Comparison of ENCODE assay signal across 8 cellular contexts in genomic region chr7:42931447-42931833, GRCh38. TPM values are rescaled to one million over a fixed set of nuclear protein-coding genes. Genes with fewer than 3 reads are reported as not detected.
DNase-seq lines count a peak whose midpoint lies in the region; ATAC-seq and TF ChIP-seq lines count a peak whose summit lies in the region.

No MANE protein-coding gene starts in this region.

- H3K27ac ChIP-seq in breast epithelium, result peak overlapping the region; percentile 86 to 88

- TF ChIP-seq POLR2A in breast epithelium (IDR thresholded peaks at IDR 0.05), result no peak

- no peak for TF ChIP-seq CTCF in AG09309 (IDR thresholded peaks at IDR 0.05; ENCODE audit: control insufficient read depth, insufficient read depth, low read depth, low read length, missing control alignments)
- no peak for TF ChIP-seq CTCF in breast epithelium (IDR thresholded peaks at IDR 0.05)

- H3K27me3 ChIP-seq in breast epithelium (no peaks in the 10 kb centered on the region), mucosa of stomach (ENCODE audit: control insufficient read depth, insufficient read depth, low read length) (no peaks in the 10 kb centered on the region)

- H3K4me1 ChIP-seq in breast epithelium (peaks cover 5 to 8% of the 10 kb centered on the region in 2 donors), mucosa of stomach (ENCODE audit: control insufficient read depth, insufficient read depth, low read length) (peaks cover 8% of the 10 kb centered on the region)

- H3K9me3 ChIP-seq in breast epithelium (no peaks in the 10 kb centered on the region), mucosa of stomach (ENCODE audit: control insufficient read depth, low read length) (no peaks in the 10 kb centered on the region)

- intact Hi-C loops in breast epithelium (cut with DNase I; ENCODE audit: low total_unique reads), result no loop called here

- H3K4me3 ChIP-seq in AG09309 (ENCODE audit: control insufficient read depth, low read depth, low read length) (peak overlapping the region; percentile 96), breast epithelium (peak overlapping the region; percentile 89 to 97 (median 90)), mucosa of stomach (ENCODE audit: low read length) (peak overlapping the region; percentile 59)
- H3K4me3 ChIP-seq in Jurkat, Clone E6-1 (ENCODE audit: low read length), result peak overlapping the region; percentile 93

- H3K36me3 ChIP-seq in breast epithelium (no peaks in the 10 kb centered on the region), mucosa of stomach (ENCODE audit: control insufficient read depth, insufficient read depth, low read length) (no peaks in the 10 kb centered on the region)

- DNase-seq in AG09309 (ENCODE audit: low read depth), result no peak
- DNase-seq in Jurkat, Clone E6-1 (ENCODE audit: low read depth, low spot score), result no peak
- no peak for DNase-seq in breast epithelium (ENCODE audit: low spot score in 2 of 2)
- no peak for DNase-seq in NCI-H2196 treated with DMSO at 0.1 percent for 48 hours (lab: John Stamatoyannopoulos, UW; ENCODE audit: unreplicated experiment)
- no peak for DNase-seq in SIG-M5 treated with dmso at 0.1 percent for 504 hours (lab: John Stamatoyannopoulos, UW; ENCODE audit: unreplicated experiment)

- ATAC-seq in HG02970 (IDR thresholded peaks at IDR 0.05; ENCODE audit: low FRiP score, unreplicated experiment) (no peak), HG02623 (IDR thresholded peaks at IDR 0.05; ENCODE audit: unreplicated experiment) (no peak)

- H3K9ac ChIP-seq in mucosa of stomach (ENCODE audit: low read length), result peak overlapping the region; percentile 83

RNA-seq across cellular contexts. Expression of gene PSMA2, which starts 0.5 kb away (rescaled TPM):
- 233 TPM for polyA plus RNA-seq in Jurkat, Clone E6-1 (2012; ENCODE audit: insufficient read depth, insufficient read length)
- total RNA-seq in breast epithelium, result 10 to 100 TPM; 52.1 to 69.9 (median 60.2) TPM

RNA-seq across cellular contexts. Expression of gene MRPL32, which starts 0.7 kb away (rescaled TPM):
- polyA plus RNA-seq in Jurkat, Clone E6-1 (2012; ENCODE audit: insufficient read depth, insufficient read length), result 81.8 TPM
- total RNA-seq in breast epithelium, result 10 to 100 TPM; 49.0 to 57.7 (median 51.1) TPM

RNA-seq across cellular contexts. Expression of gene C7orf25, which starts 19.6 kb away (rescaled TPM):
- polyA plus RNA-seq in Jurkat, Clone E6-1 (2012; ENCODE audit: insufficient read depth, insufficient read length), result 3.3 TPM
- 10 to 100 TPM; 10.9 to 13.6 (median 11.8) TPM for total RNA-seq in breast epithelium
